8 cellular contexts compared by ENCODE assay signal in the genomic region with DNA sequence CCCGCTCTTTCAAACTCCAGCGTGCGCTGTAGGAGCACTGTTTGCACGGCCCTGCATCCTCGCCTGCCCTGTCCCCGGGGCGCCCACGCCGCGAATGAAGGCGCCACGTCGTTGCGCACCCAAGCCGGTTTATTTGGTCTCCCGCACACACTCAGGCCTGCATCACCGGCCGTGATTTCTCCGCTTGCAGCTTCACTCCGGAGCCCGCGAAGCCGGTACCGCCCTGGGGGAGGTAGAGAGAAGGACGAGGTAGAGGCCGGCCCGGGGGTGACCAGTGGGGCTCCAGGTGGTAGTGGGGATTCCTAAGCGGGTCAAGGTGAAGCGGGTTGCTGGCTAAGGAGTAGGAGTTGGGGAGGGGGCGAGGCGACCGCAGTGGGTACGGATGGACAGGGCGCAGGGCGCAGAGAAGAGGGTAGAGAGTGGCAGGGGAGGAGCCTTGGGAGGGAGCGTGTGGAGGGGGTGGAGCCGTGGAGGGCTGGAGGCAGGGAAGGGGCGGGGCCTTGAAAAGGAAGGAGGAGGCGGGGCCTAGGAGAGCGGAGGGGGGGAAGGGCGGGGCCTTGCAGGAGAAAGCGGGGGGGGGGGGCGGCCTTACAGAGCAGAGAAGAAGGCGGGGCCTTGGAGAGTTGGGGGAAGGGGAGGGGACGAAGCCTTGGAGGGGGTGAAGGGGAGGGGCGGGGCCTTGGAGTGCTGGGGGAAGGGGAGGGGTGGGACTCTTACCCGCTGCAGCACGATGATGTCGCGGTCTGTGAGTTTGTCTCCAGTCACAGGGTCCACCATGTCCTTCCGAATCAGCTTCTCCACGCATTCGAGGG. TPM values are rescaled to one million over a fixed set of nuclear protein-coding genes. Genes with fewer than 3 reads are reported as not detected.
DNase-seq lines count a peak whose midpoint lies in the region; ATAC-seq and TF ChIP-seq lines count a peak whose summit lies in the region.

No MANE protein-coding gene starts in this region.

- no peak overlapping the region for H3K27ac ChIP-seq in GM23248
- no peak overlapping the region for H3K27ac ChIP-seq in tibial artery

- peak; percentile 79 for DNase-seq in GM23248
- peak; percentile 31 for DNase-seq in UCSD-AML1 (lab: John Stamatoyannopoulos, UW; ENCODE audit: unreplicated experiment)
- peak; percentile 82 for DNase-seq in central memory CD4-positive, alpha-beta T cell
- DNase-seq in tibial artery, result peak; percentile 53 to 69
- no peak for DNase-seq in dedifferentiated amniotic fluid mesenchymal stem cell (ENCODE audit: extremely low spot score)
- DNase-seq in cerebellar nuclear complex (lab: John Stamatoyannopoulos, UW), result no peak

- WGBS in GM23248 (ENCODE audit: low coverage in 1 of 2, low lambda C conversion rate in 2 of 2, missing lambda C conversion rate in 2 of 2), 2 experiments, result 81 to 96% methylated on average over 35 to 52 of the region's 53 CpGs

- no peaks in the 10 kb centered on the region for H3K9me3 ChIP-seq in GM23248 (ENCODE audit: low read depth)
- H3K9me3 ChIP-seq in mucosa of stomach (ENCODE audit: control insufficient read depth, low read length), result no peaks in the 10 kb centered on the region
- H3K9me3 ChIP-seq in tibial artery, result no peaks in the 10 kb centered on the region

- H3K9me2 ChIP-seq in GM23248 (ENCODE audit: insufficient read depth), result no peaks in the 10 kb centered on the region

- in situ Hi-C loops in GM23248 (cut with MboI), result no loop called here

- peaks cover 30% of the 10 kb centered on the region for H3F3A ChIP-seq in GM23248 (ENCODE audit: insufficient read depth)

- H3K4me2 ChIP-seq in GM23248 (ENCODE audit: unreplicated experiment), result no peak overlapping the region

- H2AFZ ChIP-seq in GM23248, result no peak overlapping the region

- H3K9ac ChIP-seq in GM23248 (no peak overlapping the region), mucosa of stomach (ENCODE audit: low read length) (peak overlapping the region; percentile 68)

- 0 out of 2 replicates have a peak, but pooled peaks cover 8% of the 10 kb centered on the region for H3K79me2 ChIP-seq in GM23248 (ENCODE audit: insufficient read depth)

- intact Hi-C loops in tibial artery (cut with DNase I; ENCODE audit: low total_unique reads), result no loop called here

- no peak for ATAC-seq in HG02798 (IDR thresholded peaks at IDR 0.05; ENCODE audit: poor library complexity, unreplicated experiment)

- peaks cover 13% of the 10 kb centered on the region for H3K4me1 ChIP-seq in GM23248 (ENCODE audit: insufficient read depth)
- peaks cover 43% of the 10 kb centered on the region for H3K4me1 ChIP-seq in mucosa of stomach (ENCODE audit: control insufficient read depth, insufficient read depth, low read length)
- no peaks in the 10 kb centered on the region for H3K4me1 ChIP-seq in tibial artery

- H3K4me3 ChIP-seq in GM23248 (no peak overlapping the region), mucosa of stomach (ENCODE audit: low read length) (peak overlapping the region; percentile 33), tibial artery (no peak overlapping the region)

- no peaks in the 10 kb centered on the region for H4K20me1 ChIP-seq in GM23248 (ENCODE audit: insufficient read depth)

- TF ChIP-seq CTCF in tibial artery (IDR thresholded peaks at IDR 0.05), result no peak

- H3K27me3 ChIP-seq in GM23248 (replicated peaks; ENCODE audit: insufficient read depth) (no peaks in the 10 kb centered on the region), mucosa of stomach (ENCODE audit: control insufficient read depth, insufficient read depth, low read length) (no peaks in the 10 kb centered on the region), tibial artery (no peaks in the 10 kb centered on the region)

- H3K36me3 ChIP-seq in GM23248 (ENCODE audit: low read depth) (peaks cover 19% of the 10 kb centered on the region; the same call in 1 of the 2 replicates), mucosa of stomach (ENCODE audit: control insufficient read depth, insufficient read depth, low read length) (peaks cover 9% of the 10 kb centered on the region), tibial artery (peaks cover 37 to 75% (median 61%) of the 10 kb centered on the region in 3 donors)

RNA-seq across cellular contexts. Expression of a gene that starts 24.6 kb away (rescaled TPM):
- total RNA-seq in GM23248 (2014; rRNA removed; shearing (Covaris generic)), result 46.0 and 53.2 TPM in 2 replicates
- 78.7 and 84.3 TPM in 2 replicates for polyA plus RNA-seq in GM23248 (2016; fragmentation: Nextera tagmentation; extraction: Ambion mirVana)

RNA-seq across cellular contexts. Expression of a gene that starts 25.3 kb away (rescaled TPM):
- total RNA-seq in GM23248 (2014; rRNA removed; shearing (Covaris generic)), result not detected in 2 replicates
- 0.13 and 0.18 TPM in 2 replicates for polyA plus RNA-seq in GM23248 (2016; fragmentation: Nextera tagmentation; extraction: Ambion mirVana)

RNA-seq across cellular contexts. Expression of a gene that starts 28.0 kb away (rescaled TPM):
- 570 and 656 TPM in 2 replicates for total RNA-seq in GM23248 (2014; rRNA removed; shearing (Covaris generic))
- 779 and 813 TPM in 2 replicates for polyA plus RNA-seq in GM23248 (2016; fragmentation: Nextera tagmentation; extraction: Ambion mirVana)

RNA-seq across cellular contexts. Expression of a gene that starts 35.2 kb away (rescaled TPM):
- 2.7 and 2.9 TPM in 2 replicates for total RNA-seq in GM23248 (2014; rRNA removed; shearing (Covaris generic))
- 0.85 and 0.86 TPM in 2 replicates for polyA plus RNA-seq in GM23248 (2016; fragmentation: Nextera tagmentation; extraction: Ambion mirVana)

RNA-seq across cellular contexts. Expression of a gene that starts 43.3 kb away (rescaled TPM):
- 65.4 and 75.3 TPM in 2 replicates for total RNA-seq in GM23248 (2014; rRNA removed; shearing (Covaris generic))
- polyA plus RNA-seq in GM23248 (2016; fragmentation: Nextera tagmentation; extraction: Ambion mirVana), result 89.9 and 98.4 TPM in 2 replicates

Comparison
In these comparisons a context has a peak if more than half of its experiments do, and no peak if none do; other contexts are left out.
1. DNase-seq: peak in GM23248 (single experiment), UCSD-AML1 (single experiment), central memory CD4-positive, alpha-beta T cell (single experiment) and tibial artery (2 of 2); none in dedifferentiated amniotic fluid mesenchymal stem cell (single experiment) and cerebellar nuclear complex (0 of 2).